Comparison of ENCODE assay signal across 8 cellular contexts in the genomic region with DNA sequence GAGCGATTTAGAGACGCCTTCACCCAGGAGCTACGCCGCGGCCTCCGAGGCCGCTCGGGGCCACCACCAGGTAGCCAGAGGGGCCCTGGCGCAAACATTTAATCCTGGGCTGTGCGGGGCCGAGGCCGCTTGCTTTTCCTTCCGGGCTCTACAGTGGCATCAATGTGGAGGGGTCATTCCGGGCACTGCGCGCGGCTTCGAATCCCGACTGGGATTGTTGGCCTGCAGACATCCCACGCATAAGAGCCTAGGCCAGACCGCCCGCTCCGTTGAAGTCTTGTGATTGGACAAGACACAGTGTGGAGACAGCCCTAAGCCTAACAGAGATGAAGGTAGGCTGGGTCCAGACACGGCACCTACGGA. TPM values are rescaled to one million over a fixed set of nuclear protein-coding genes. Genes with fewer than 3 reads are reported as not detected.
DNase-seq lines count a peak whose midpoint lies in the region; ATAC-seq and TF ChIP-seq lines count a peak whose summit lies in the region.

No MANE protein-coding gene starts in this region.

- BruUV-seq in PC-9 (replicated peaks; lab: Mats Ljungman, UMichigan), result TSS peak; percentile 85

- peak overlapping the region; percentile 77 to 93 for H3K9ac ChIP-seq in duodenal mucosa (ENCODE audit: low read depth in 1 of 2, low read length in 2 of 2)

- H3K27ac ChIP-seq in PC-9 (0 out of 2 replicates have a peak overlapping the region, but pooled peaks have one; percentile 10), duodenal mucosa (ENCODE audit: low read depth, low read length) (peak overlapping the region; percentile 68), upper lobe of right lung (peak overlapping the region; percentile 98)

- no peaks in the 10 kb centered on the region for H3K27me3 ChIP-seq in PC-9 (ENCODE audit: insufficient read depth, low read depth)
- no peaks in the 10 kb centered on the region for H3K27me3 ChIP-seq in duodenal mucosa (ENCODE audit: control insufficient read depth in 1 of 2, insufficient read depth in 2 of 2, low read length in 2 of 2)
- no peaks in the 10 kb centered on the region for H3K27me3 ChIP-seq in upper lobe of right lung

- H3K4me2 ChIP-seq in PC-9, result peak overlapping the region; percentile 88

- H3K79me2 ChIP-seq in PC-9 (ENCODE audit: low read depth), result peaks cover 64% of the 10 kb centered on the region

- peaks cover 13% of the 10 kb centered on the region for H4K20me1 ChIP-seq in PC-9 (ENCODE audit: insufficient read depth)

- H3K4me3 ChIP-seq in PC-9 (peak overlapping the region; percentile 92), duodenal mucosa (ENCODE audit: low read depth in 1 of 2, low read length in 2 of 2) (peak overlapping the region; percentile 99), upper lobe of right lung (peak overlapping the region; percentile 95)

- peaks cover 42% of the 10 kb centered on the region for H3F3A ChIP-seq in PC-9 (ENCODE audit: insufficient read depth, low read depth)

- CTCF ChIA-PET in PC-9 (lab: Charles Lee), result interaction anchor here (0.6 to 1.7 kb wide), 4 partner anchors 157 to 675 kb away, joined by 3 to 5 read pairs (median 4); no protein-coding TSS in a partner anchor

- POLR2A ChIA-PET in PC-9 (lab: Charles Lee; ENCODE audit: unreplicated experiment), result interaction anchor here (0.6 kb wide), 2 partner anchors 9 to 374 kb away, joined by 3 to 9 read pairs; a partner anchor contains a TSS

- DNase-seq in PC-9 (no peak), middle frontal gyrus (ENCODE audit: extremely low spot score, low spot score) (peak; percentile 8), upper lobe of right lung (peak; percentile 68), NCI-H1092 treated with DMSO at 0.1 percent for 48 hours (lab: John Stamatoyannopoulos, UW) (no peak)

- H3K4me1 ChIP-seq in PC-9 (replicated peaks; ENCODE audit: insufficient read depth), result peaks cover 20% of the 10 kb centered on the region
- peaks cover 16 to 20% of the 10 kb centered on the region in 2 donors for H3K4me1 ChIP-seq in duodenal mucosa (ENCODE audit: control insufficient read depth in 1 of 2, insufficient read depth in 2 of 2, low read length in 2 of 2)
- H3K4me1 ChIP-seq in upper lobe of right lung, result peaks cover 25% of the 10 kb centered on the region

- peak; percentile 2 for ATAC-seq in GM18499 (IDR thresholded peaks at IDR 0.05; ENCODE audit: insufficient read depth, unreplicated experiment)
- peak; percentile 15 for ATAC-seq in HG02642 (IDR thresholded peaks at IDR 0.05; ENCODE audit: poor library complexity, unreplicated experiment)
- peak; percentile 0 for ATAC-seq in upper lobe of right lung
- ATAC-seq in GM19452 (IDR thresholded peaks at IDR 0.05; ENCODE audit: unreplicated experiment), result no peak

- H3K9me3 ChIP-seq in PC-9 (ENCODE audit: insufficient read depth, low read depth) (no peaks in the 10 kb centered on the region), duodenal mucosa (ENCODE audit: control insufficient read depth in 1 of 2, low read length in 2 of 2) (no peaks in the 10 kb centered on the region), upper lobe of right lung (no peaks in the 10 kb centered on the region)

- peaks cover 21% of the 10 kb centered on the region for H3K36me3 ChIP-seq in PC-9 (ENCODE audit: low read depth)
- peaks cover 5 to 17% of the 10 kb centered on the region in 2 donors for H3K36me3 ChIP-seq in duodenal mucosa (ENCODE audit: control insufficient read depth in 1 of 2, insufficient read depth in 2 of 2, low read length in 2 of 2)
- H3K36me3 ChIP-seq in upper lobe of right lung, result peaks cover 15% of the 10 kb centered on the region

- no peaks in the 10 kb centered on the region for H3K9me2 ChIP-seq in PC-9 (ENCODE audit: insufficient read depth)

- intact Hi-C loops in PC-9 (cut with micrococcal nuclease; ENCODE audit: unreplicated experiment), result loop anchor here (1.0 to 10.0 kb wide), 7 partner anchors 76 to 418 kb away; a partner anchor contains a TSS
- intact Hi-C loops in upper lobe of right lung (cut with DNase I), result no loop called here

- no peak for TF ChIP-seq CTCF in PC-9 (conservative IDR thresholded peaks at IDR 0.05)
- no peak for TF ChIP-seq CTCF in upper lobe of right lung (IDR thresholded peaks at IDR 0.05)

- peak overlapping the region; percentile 78 for H2AFZ ChIP-seq in PC-9

RNA-seq across cellular contexts. Expression of a gene that starts 0.6 kb away (rescaled TPM):
- total RNA-seq in PC-9 (2021) (83.8 and 91.8 TPM in 2 replicates), upper lobe of right lung (54.7 TPM)

RNA-seq across cellular contexts. Expression of a gene that starts 25.7 kb away (rescaled TPM):
- total RNA-seq in PC-9 (2021), result 2.1 and 5.6 TPM in 2 replicates
- total RNA-seq in upper lobe of right lung, result 3.6 TPM

Comparison
In these comparisons a context has a peak if more than half of its experiments do, and no peak if none do; other contexts are left out.
1. DNase-seq: peak in middle frontal gyrus (single experiment) and upper lobe of right lung (single experiment); none in PC-9 (0 of 2) and NCI-H1092 treated with DMSO at 0.1 percent for 48 hours (single experiment).
2. H3K27ac ChIP-seq: peak in every context shown above with its lines; median percentile 98 in upper lobe of right lung; 68 in duodenal mucosa; 10 in PC-9.
3. Peak in every context shown above with its lines, with median percentiles within 50 percentile points of each other: H3K4me3 ChIP-seq.